6 cellular contexts compared by ENCODE assay signal in genomic region chr6:84528201-84528600, GRCh38.
"Had no signal": no experiment of that assay in that cellular context is flagged by ENCODE, and none has a peak within 500 bp of the region (broad histone marks: within the 10 kb centered on the region; RNA-seq: fewer than 3 reads in every experiment).

No MANE protein-coding gene starts in this region.

- H3K9me3 Mint-ChIP-seq: GM23338, H9 had no signal

- H3K4me1 Mint-ChIP-seq: GM23338, H9 had no signal

- ATAC-seq: GM23338, K562 had no signal

- H3K4me3 Mint-ChIP-seq: GM23338, H9 had no signal

- DNase-seq: H9, HCEC 1CT, IMR-90, KG1 had no signal

- H3K4me3 ChIP-seq: GM23338, K562 had no signal

- H3K4me2 ChIP-seq: GM23338 had no signal

- H3K27ac Mint-ChIP-seq: GM23338, H9 had no signal

- H2AFZ ChIP-seq: GM23338 had no signal
